Comparison of ENCODE assay signal across 8 cellular contexts in the genomic region with DNA sequence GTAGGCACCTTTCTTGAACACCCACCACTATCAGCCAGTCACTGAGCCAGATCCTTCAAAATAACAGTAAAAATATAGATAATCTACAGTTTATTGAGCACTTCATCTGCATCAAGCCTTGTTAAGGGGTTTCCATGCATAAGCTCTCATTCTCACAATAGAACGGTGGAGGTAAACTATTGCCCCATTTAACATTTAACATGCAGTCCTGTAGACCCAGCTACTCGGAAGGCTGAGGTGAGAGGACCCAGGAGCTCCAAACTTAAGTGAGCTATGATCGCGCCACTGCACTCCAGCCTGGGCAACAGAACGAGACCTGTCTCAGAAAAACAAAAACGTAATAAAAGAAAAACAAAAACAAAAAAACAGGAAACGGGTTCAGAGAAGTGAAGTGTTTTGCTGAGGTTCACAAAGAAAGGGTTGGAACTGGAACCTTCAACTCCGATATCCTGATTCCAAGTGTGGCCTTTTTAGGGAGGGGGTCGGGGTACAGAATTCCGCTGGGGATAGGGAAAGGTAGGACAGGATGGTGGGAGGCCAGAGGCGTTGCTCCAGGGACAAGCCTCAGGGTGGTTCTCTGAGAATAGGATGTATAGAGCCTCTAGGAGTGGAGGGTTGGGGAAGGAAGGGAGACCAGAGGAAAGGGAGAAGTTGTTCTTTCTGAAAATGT. TPM values are rescaled to one million over a fixed set of nuclear protein-coding genes. Genes with fewer than 3 reads are reported as not detected.
DNase-seq lines count a peak whose midpoint lies in the region; ATAC-seq and TF ChIP-seq lines count a peak whose summit lies in the region.

No MANE protein-coding gene starts in this region.

- POLR2A ChIA-PET in AG04450 (lab: Yijun Ruan, JAX), result interaction anchor here (0.7 to 4.7 kb wide), 6 partner anchors 13 to 265 kb away, joined by 3 to 46 read pairs (median 10); partner anchors contain the start of genes ATP5IF1, MED18, PHACTR4 and SESN2

- no peaks in the 10 kb centered on the region for H3K27me3 ChIP-seq in AG04450 (ENCODE audit: control insufficient read depth, insufficient read depth, low read length)
- H3K27me3 ChIP-seq in breast epithelium, result no peaks in the 10 kb centered on the region
- no peaks in the 10 kb centered on the region for H3K27me3 ChIP-seq in muscle layer of duodenum (ENCODE audit: low read depth, low read length)

- H3K9me3 ChIP-seq in AG04450 (ENCODE audit: control insufficient read depth, insufficient read depth, low read length), result no peaks in the 10 kb centered on the region
- no peaks in the 10 kb centered on the region for H3K9me3 ChIP-seq in KOPT-K1 (ENCODE audit: insufficient read depth, low read length, poor library complexity, severe bottlenecking)
- H3K9me3 ChIP-seq in breast epithelium, result no peaks in the 10 kb centered on the region
- no peaks in the 10 kb centered on the region for H3K9me3 ChIP-seq in muscle layer of duodenum (ENCODE audit: control insufficient read depth in 1 of 2, low read length in 2 of 2)

- TF ChIP-seq POLR2A in breast epithelium (IDR thresholded peaks at IDR 0.05), result no peak

- TF ChIP-seq CTCF in AG04450 (IDR thresholded peaks at IDR 0.05; ENCODE audit: low read depth, low read length) (no peak), breast epithelium (IDR thresholded peaks at IDR 0.05) (no peak)

- no peaks in the 10 kb centered on the region for H3K36me3 ChIP-seq in KOPT-K1 (ENCODE audit: insufficient read depth, low read length)
- no peaks in the 10 kb centered on the region for H3K36me3 ChIP-seq in breast epithelium
- no peaks in the 10 kb centered on the region for H3K36me3 ChIP-seq in muscle layer of duodenum (ENCODE audit: control insufficient read depth in 1 of 2, insufficient read depth in 2 of 2, low read length in 2 of 2)

- ATAC-seq in left colon (no peak), GM19023 (IDR thresholded peaks at IDR 0.05; ENCODE audit: unreplicated experiment) (no peak), HG02970 (IDR thresholded peaks at IDR 0.05; ENCODE audit: low FRiP score, unreplicated experiment) (no peak)

- H3K27ac ChIP-seq in AG04450 (ENCODE audit: low read depth, low read length), result peak overlapping the region; percentile 55
- peak overlapping the region; percentile 38 for H3K27ac ChIP-seq in KOPT-K1 (ENCODE audit: low read depth, low read length, poor library complexity, severe bottlenecking)
- peak overlapping the region; percentile 79 to 85 for H3K27ac ChIP-seq in breast epithelium
- peak overlapping the region; percentile 88 for H3K27ac ChIP-seq in muscle layer of duodenum (ENCODE audit: low read length)

- DNase-seq in AG04450 (ENCODE audit: low read depth, low spot score) (no peak), breast epithelium (ENCODE audit: low spot score in 2 of 2) (no peak), left colon (no peak)
- DNase-seq in stimulated activated CD4-positive, alpha-beta T cell treated with anti-CD3 and anti-CD28 coated beads, Interleukin-2, amount 100 ng/mL, for 48 hours, result no peak

- H3K4me1 ChIP-seq in breast epithelium (peaks cover 4 to 9% of the 10 kb centered on the region in 2 donors), muscle layer of duodenum (ENCODE audit: control insufficient read depth in 1 of 2, insufficient read depth in 2 of 2, low read length in 2 of 2) (peaks cover 22 to 32% of the 10 kb centered on the region in 2 donors)

- intact Hi-C loops in breast epithelium (cut with DNase I; ENCODE audit: low total_unique reads), result no loop called here
- intact Hi-C loops in left colon (cut with DNase I, micrococcal nuclease), result no loop called here

- CTCF ChIA-PET in AG04450 (lab: Charles Lee), result interaction anchor here (0.5 to 4.6 kb wide), 34 partner anchors 9 to 355 kb away, joined by 3 to 69 read pairs (median 5); partner anchors contain the start of genes ATP5IF1, MED18 and SESN2

- H3K4me3 ChIP-seq in AG04450 (ENCODE audit: low read depth, low read length), result peak overlapping the region; percentile 3
- H3K4me3 ChIP-seq in breast epithelium, result peak overlapping the region; percentile 57 to 61 (median 59)
- peak overlapping the region; percentile 57 to 71 for H3K4me3 ChIP-seq in muscle layer of duodenum (ENCODE audit: low read depth in 1 of 2, low read length in 2 of 2)

RNA-seq across cellular contexts. Expression of gene SESN2, which starts 11.6 kb away (rescaled TPM):
- polyA plus RNA-seq in AG04450 (2011; rRNA removed), result 27.5 and 31.9 TPM in 2 replicates
- polyA minus RNA-seq in AG04450 (2011; rRNA and poly(A)+ RNA removed), result 38.7 and 45.6 TPM in 2 replicates
- total RNA-seq in breast epithelium (10 to 100 TPM in 2 of 3 donors, 1 to 10 TPM in 1; 10.0 to 16.0 (median 12.5) TPM), left colon (10 to 100 TPM; 34.7 to 40.3 TPM)

RNA-seq across cellular contexts. Expression of gene ATP5IF1, which starts 11.8 kb away (rescaled TPM):
- 151 and 189 TPM in 2 replicates for polyA plus RNA-seq in AG04450 (2011; rRNA removed)
- 16.9 and 24.4 TPM in 2 replicates for polyA minus RNA-seq in AG04450 (2011; rRNA and poly(A)+ RNA removed)
- total RNA-seq in breast epithelium (100 to 1,000 TPM; 137 to 147 (median 138) TPM), left colon (100 to 1,000 TPM; 251 to 302 TPM)

RNA-seq across cellular contexts. Expression of gene DNAJC8, which starts 14.9 kb away (rescaled TPM):
- polyA plus RNA-seq in AG04450 (2011; rRNA removed), result 91.4 and 123 TPM in 2 replicates
- polyA minus RNA-seq in AG04450 (2011; rRNA and poly(A)+ RNA removed), result 26.1 and 31.8 TPM in 2 replicates
- total RNA-seq in breast epithelium (10 to 100 TPM; 67.8 to 76.4 (median 75.4) TPM), left colon (10 to 100 TPM; 45.7 to 48.6 TPM)

Comparison
In these comparisons a context has a peak if more than half of its experiments do, and no peak if none do; other contexts are left out.
1. H3K27ac ChIP-seq: peak in every context shown above with its lines; median percentile 88 in muscle layer of duodenum; 82 in breast epithelium; 55 in AG04450; 38 in KOPT-K1.
2. H3K4me3 ChIP-seq: peak in every context shown above with its lines; median percentile 64 in muscle layer of duodenum; 59 in breast epithelium; 3 in AG04450.